Comparison of ENCODE assay signal across 9 cellular contexts in genomic region chr11:127493330-127493729, GRCh38.
A peak's percentile ranks its signal among the peaks of the same experiment; 100 is the strongest.
DNase-seq lines count a peak whose midpoint lies in the region; ATAC-seq and TF ChIP-seq lines count a peak whose summit lies in the region.
"Had no signal": no experiment of that assay in that cellular context is flagged by ENCODE, and none has a peak within 500 bp of the region (broad histone marks: within the 10 kb centered on the region; RNA-seq: fewer than 3 reads in every experiment).

No MANE protein-coding gene starts in this region.

- H3K36me3 ChIP-seq in DOHH2 (ENCODE audit: control insufficient read depth, low read length) = no peaks in the 10 kb centered on the region

- H3K4me3 Mint-ChIP-seq in activated T-helper 2 cell treated with anti-CD3 and anti-CD28 coated beads, Interferon-gamma antibody, Interleukin-2, Interleukin-4, amounts not matched to agents 10 μg/mL and 5 μg/mL and 100 μg/mL, durations not matched to agents 14 hours and 24 hours and 36 hours (ENCODE audit: low read depth) = no peak overlapping the region

- no peak overlapping the region for H3K27ac Mint-ChIP-seq in activated T-helper 2 cell treated with anti-CD3 and anti-CD28 coated beads, Interferon-gamma antibody, Interleukin-2, Interleukin-4, amounts not matched to agents 10 μg/mL and 5 μg/mL and 100 μg/mL, durations not matched to agents 14 hours and 24 hours and 36 hours

- no peaks in the 10 kb centered on the region for H3K79me2 ChIP-seq in DOHH2 (ENCODE audit: control insufficient read depth, low read length)

- H3F3A ChIP-seq in DOHH2 (ENCODE audit: control insufficient read depth, insufficient read depth) = no peaks in the 10 kb centered on the region

- H3K36me3 Mint-ChIP-seq in activated T-helper 2 cell treated with anti-CD3 and anti-CD28 coated beads, Interferon-gamma antibody, Interleukin-2, Interleukin-4, amounts not matched to agents 10 μg/mL and 5 μg/mL and 100 μg/mL, durations not matched to agents 14 hours and 24 hours and 36 hours (ENCODE audit: low read depth) = no peaks in the 10 kb centered on the region

- intact Hi-C loops in activated T-helper 2 cell treated with anti-CD3 and anti-CD28 coated beads, Interferon-gamma antibody, Interleukin-2, Interleukin-4, amounts not matched to agents 10 μg/mL and 5 μg/mL and 100 μg/mL, durations not matched to agents 14 hours and 24 hours and 36 hours (cut with micrococcal nuclease) = no loop called here

- H3K27me3 Mint-ChIP-seq in activated T-helper 2 cell treated with anti-CD3 and anti-CD28 coated beads, Interferon-gamma antibody, Interleukin-2, Interleukin-4, amounts not matched to agents 10 μg/mL and 5 μg/mL and 100 μg/mL, durations not matched to agents 14 hours and 24 hours and 36 hours (ENCODE audit: low read depth) = no peaks in the 10 kb centered on the region

- H3K9me3 ChIP-seq in DOHH2 (ENCODE audit: control insufficient read depth, insufficient read depth, low read length) = no peaks in the 10 kb centered on the region; the same call in 1 of the 2 replicates

- peaks cover 5% of the 10 kb centered on the region for H3K9me3 Mint-ChIP-seq in activated T-helper 2 cell treated with anti-CD3 and anti-CD28 coated beads, Interferon-gamma antibody, Interleukin-2, Interleukin-4, amounts not matched to agents 10 μg/mL and 5 μg/mL and 100 μg/mL, durations not matched to agents 14 hours and 24 hours and 36 hours

- H3K4me2 ChIP-seq in DOHH2 (ENCODE audit: low read length) = no peak overlapping the region

- no peaks in the 10 kb centered on the region for H3K4me1 Mint-ChIP-seq in activated T-helper 2 cell treated with anti-CD3 and anti-CD28 coated beads, Interferon-gamma antibody, Interleukin-2, Interleukin-4, amounts not matched to agents 10 μg/mL and 5 μg/mL and 100 μg/mL, durations not matched to agents 14 hours and 24 hours and 36 hours (ENCODE audit: low read depth)

- DNase-seq in RKO (ENCODE audit: low spot score) (peak; percentile 35), inferior parietal cortex (ENCODE audit: extremely low spot score) (peak; percentile 34), UCSD-AML1 (lab: John Stamatoyannopoulos, UW; ENCODE audit: unreplicated experiment) (no peak)
- DNase-seq in activated T-helper 2 cell treated with anti-CD3 and anti-CD28 coated beads, Interferon-gamma antibody, Interleukin-2, Interleukin-4, amounts not matched to agents 10 μg/mL and 5 μg/mL and 100 μg/mL, durations not matched to agents 14 hours and 24 hours and 36 hours (ENCODE audit: low spot score) = no peak
- no peak for DNase-seq in stimulated activated CD4-positive, alpha-beta T cell treated with anti-CD3 and anti-CD28 coated beads, Interleukin-2, amount 100 ng/mL, for 24 hours
- DNase-seq: activated CD4-positive, alpha-beta T cell treated with anti-CD3 and anti-CD28 coated beads, Interleukin-2, amount 50 U/mL, for 4 hours had no signal

- H3K4me3 ChIP-seq in DOHH2 (ENCODE audit: low read length) = no peak overlapping the region

- H3K9me2 ChIP-seq in DOHH2 (replicated peaks; ENCODE audit: control insufficient read depth, low read length) = no peaks in the 10 kb centered on the region

- H3K27ac ChIP-seq in DOHH2 (ENCODE audit: low read depth, low read length) = no peak overlapping the region

- no peaks in the 10 kb centered on the region for H3K27me3 ChIP-seq in DOHH2 (ENCODE audit: control insufficient read depth, low read length)

- ATAC-seq in HG03159 (IDR thresholded peaks at IDR 0.05; ENCODE audit: unreplicated experiment) (peak; percentile 55), GM18858 (IDR thresholded peaks at IDR 0.05; ENCODE audit: unreplicated experiment) (no peak)

- TF ChIP-seq CTCF in DOHH2 (IDR thresholded peaks at IDR 0.05; ENCODE audit: low read depth, low read length, poor library complexity, severe bottlenecking) = peak; percentile 57

- no peaks in the 10 kb centered on the region for H4K20me1 ChIP-seq in DOHH2 (ENCODE audit: control insufficient read depth, insufficient read depth, low read depth, low read length)

- H3K4me1 ChIP-seq in DOHH2 (ENCODE audit: control insufficient read depth, low read length) = no peaks in the 10 kb centered on the region

Comparison
In these comparisons a context has a peak if more than half of its experiments do, and no peak if none do; other contexts are left out.
1. DNase-seq: peak in RKO (single experiment) and inferior parietal cortex (single experiment); none in activated T-helper 2 cell treated with anti-CD3 and anti-CD28 coated beads, Interferon-gamma antibody, Interleukin-2, Interleukin-4, amounts not matched to agents 10 μg/mL and 5 μg/mL and 100 μg/mL, durations not matched to agents 14 hours and 24 hours and 36 hours (single experiment), UCSD-AML1 (single experiment) and stimulated activated CD4-positive, alpha-beta T cell treated with anti-CD3 and anti-CD28 coated beads, Interleukin-2, amount 100 ng/mL, for 24 hours (0 of 2).